ENCODE assay signal across 30 cellular contexts in genomic region chr1:88538222-88538899, GRCh38.
"Had no signal": no experiment of that assay in that cellular context is flagged by ENCODE, and none has a peak within 500 bp of the region (broad histone marks: within the 10 kb centered on the region; RNA-seq: fewer than 3 reads in every experiment).

No MANE protein-coding gene starts in this region.

- H3K27ac Mint-ChIP-seq: natural killer cell; nephron; neural progenitor cell; progenitor cell of endocrine pancreas; stimulated activated memory B cell treated with anti-CD40 and anti-IgM and Interleukin-4, amounts not matched to agents 10 μg/mL and 1 μg/mL and 100 μg/mL, for 72 hours; stimulated activated naive CD8-positive, alpha-beta T cell treated with anti-CD3 and anti-CD28 coated beads, Interleukin-15, amount 100 ng/mL, for 72 hours; type B pancreatic cell had no signal

- H3K27me3 ChIP-seq: neural progenitor cell, ovary, spleen, suprapubic skin, testis, tibial artery, transverse colon, upper lobe of right lung, uterus had no signal

- DNase-seq: natural killer cell; occipital lobe; ovary; posterior cingulate gyrus; psoas muscle; right cardiac atrium; spleen; stimulated activated CD4-positive, alpha-beta T cell treated with anti-CD3 and anti-CD28 coated beads, Interleukin-12 subunit alpha, Interleukin-12 subunit beta, amount 100 ng/mL, for 4 hours; stimulated activated CD4-positive, alpha-beta T cell treated with anti-CD3 and anti-CD28 coated beads, Interleukin-1b, Interleukin-23, amount 100 ng/mL, for 48 hours; stimulated activated CD4-positive, alpha-beta T cell treated with anti-CD3 and anti-CD28 coated beads, Interleukin-4, amount 100 ng/mL, for 1 hour; stimulated activated CD4-positive, alpha-beta T cell treated with anti-CD3 and anti-CD28 coated beads, Interleukin-4, amount 100 ng/mL, for 4 hours; stimulated activated CD8-positive, alpha-beta memory T cell treated with anti-CD3 and anti-CD28 coated beads, Interleukin-4, amount 100 ng/mL, for 48 hours; stimulated activated naive CD4-positive, alpha-beta T cell; stimulated activated naive CD8-positive, alpha-beta T cell treated with anti-CD3 and anti-CD28 coated beads, Interleukin-15, amount 100 ng/mL, for 72 hours; stimulated activated naive CD8-positive, alpha-beta T cell treated with anti-CD3 and anti-CD28 coated beads, Interleukin-15, Interleukin-2, amounts not matched to agents 100 U/mL and 50 U/mL, for 24 hours; substantia nigra; tibial artery; transverse colon; upper lobe of right lung; uterus had no signal

- H3K36me3 ChIP-seq: neural progenitor cell, ovary, spleen, suprapubic skin, tibial artery, transverse colon, upper lobe of right lung, uterus had no signal

- H3K4me1 Mint-ChIP-seq: natural killer cell; stimulated activated memory B cell treated with anti-CD40 and anti-IgM and Interleukin-4, amounts not matched to agents 10 μg/mL and 1 μg/mL and 100 μg/mL, for 72 hours; stimulated activated naive CD8-positive, alpha-beta T cell treated with anti-CD3 and anti-CD28 coated beads, Interleukin-15, amount 100 ng/mL, for 72 hours had no signal

- H3K9me3 Mint-ChIP-seq: natural killer cell; neural progenitor cell; stimulated activated memory B cell treated with anti-CD40 and anti-IgM and Interleukin-4, amounts not matched to agents 10 μg/mL and 1 μg/mL and 100 μg/mL, for 72 hours; stimulated activated naive CD8-positive, alpha-beta T cell treated with anti-CD3 and anti-CD28 coated beads, Interleukin-15, amount 100 ng/mL, for 72 hours; type B pancreatic cell had no signal

- H3K36me3 Mint-ChIP-seq: natural killer cell; neural progenitor cell; stimulated activated memory B cell treated with anti-CD40 and anti-IgM and Interleukin-4, amounts not matched to agents 10 μg/mL and 1 μg/mL and 100 μg/mL, for 72 hours; type B pancreatic cell had no signal

- ATAC-seq: natural killer cell; psoas muscle; sciatic nerve; stimulated activated memory B cell treated with anti-CD40 and anti-IgM and Interleukin-4, amounts not matched to agents 10 μg/mL and 1 μg/mL and 100 μg/mL, for 72 hours; stimulated activated naive CD8-positive, alpha-beta T cell treated with anti-CD3 and anti-CD28 coated beads, Interleukin-15, amount 100 ng/mL, for 72 hours; stimulated activated naive CD8-positive, alpha-beta T cell treated with anti-CD3 and anti-CD28 coated beads, Interleukin-15, Interleukin-2, amounts not matched to agents 100 U/mL and 50 U/mL, for 24 hours; upper lobe of right lung had no signal

- H3K4me3 ChIP-seq: neural progenitor cell, ovary, psoas muscle, skin epidermis, smooth muscle cell, spleen, suprapubic skin, testis, tibial artery, transverse colon, upper lobe of right lung, uterus had no signal

- H3K4me3 Mint-ChIP-seq: natural killer cell; nephron; neural progenitor cell; stimulated activated memory B cell treated with anti-CD40 and anti-IgM and Interleukin-4, amounts not matched to agents 10 μg/mL and 1 μg/mL and 100 μg/mL, for 72 hours; stimulated activated naive CD8-positive, alpha-beta T cell treated with anti-CD3 and anti-CD28 coated beads, Interleukin-15, amount 100 ng/mL, for 72 hours; type B pancreatic cell had no signal

- H3K9me3 ChIP-seq: ovary, psoas muscle, spleen, suprapubic skin, testis, tibial artery, transverse colon, upper lobe of right lung, uterus had no signal

- H3K27me3 Mint-ChIP-seq: progenitor cell of endocrine pancreas; stimulated activated memory B cell treated with anti-CD40 and anti-IgM and Interleukin-4, amounts not matched to agents 10 μg/mL and 1 μg/mL and 100 μg/mL, for 72 hours; type B pancreatic cell had no signal
